Comparison of ENCODE assay signal across 9 cellular contexts in genomic region chr5:98933446-98934072, GRCh38. TPM values are rescaled to one million over a fixed set of nuclear protein-coding genes. Genes with fewer than 3 reads are reported as not detected.
A peak's percentile ranks its signal among the peaks of the same experiment; 100 is the strongest.
DNase-seq lines count a peak whose midpoint lies in the region; ATAC-seq and TF ChIP-seq lines count a peak whose summit lies in the region.
"Had no signal": no experiment of that assay in that cellular context is flagged by ENCODE, and none has a peak within 500 bp of the region (broad histone marks: within the 10 kb centered on the region; RNA-seq: fewer than 3 reads in every experiment).

No MANE protein-coding gene starts in this region.

- H3K27me3 ChIP-seq in right cardiac atrium (ENCODE audit: control insufficient read depth, insufficient read depth) (no peaks in the 10 kb centered on the region), testis (no peaks in the 10 kb centered on the region), smooth muscle cell (ENCODE audit: low read depth) (no peaks in the 10 kb centered on the region)
- H3K27me3 ChIP-seq: body of pancreas had no signal

- ATAC-seq in GM21526 (IDR thresholded peaks at IDR 0.05; ENCODE audit: low FRiP score, unreplicated experiment) (peak; percentile 30), right cardiac atrium (no peak)
- ATAC-seq: body of pancreas had no signal

- peaks cover 85% of the 10 kb centered on the region for H4K20me1 ChIP-seq in smooth muscle cell (ENCODE audit: low read depth)

- H3K27ac ChIP-seq in right cardiac atrium (ENCODE audit: low read length): peak overlapping the region; percentile 48
- no peak overlapping the region for H3K27ac ChIP-seq in testis
- H3K27ac ChIP-seq in smooth muscle cell (ENCODE audit: low read depth): no peak overlapping the region

- H3K4me3 ChIP-seq in right cardiac atrium (ENCODE audit: low read length): no peak overlapping the region
- H3K4me3 ChIP-seq in testis: no peak overlapping the region
- no peak overlapping the region for H3K4me3 ChIP-seq in smooth muscle cell
- H3K4me3 ChIP-seq: body of pancreas had no signal

- H3K9me3 ChIP-seq in right cardiac atrium (ENCODE audit: control insufficient read depth, low read length) (no peaks in the 10 kb centered on the region), testis (no peaks in the 10 kb centered on the region), smooth muscle cell (replicated peaks; ENCODE audit: low read depth) (no peaks in the 10 kb centered on the region)
- H3K9me3 ChIP-seq: body of pancreas had no signal

- no peaks in the 10 kb centered on the region for H3K36me3 ChIP-seq in testis (ENCODE audit: low read depth, missing control alignments)
- H3K36me3 ChIP-seq in smooth muscle cell (ENCODE audit: low read depth): no peaks in the 10 kb centered on the region

- DNase-seq in GM13976 (ENCODE audit: low spot score) (peak; percentile 40), NAMALWA (ENCODE audit: low spot score) (peak; percentile 58), right cardiac atrium (no peak), NCI-H146 (lab: John Stamatoyannopoulos, UW) (no peak), testis (no peak), HK-2 (ENCODE audit: unreplicated experiment) (no peak), smooth muscle cell (lab: John Stamatoyannopoulos, UW; ENCODE audit: unreplicated experiment) (no peak)

- in situ Hi-C loops in GM13976 (cut with MboI; ENCODE audit: low sequenced_read_pairs, unreplicated experiment): no loop called here

- intact Hi-C loops in right cardiac atrium (cut with DNase I) (no loop called here), testis (cut with DNase I; ENCODE audit: low total_unique reads) (no loop called here)

- TF ChIP-seq POLR2A in testis (IDR thresholded peaks at IDR 0.05): no peak

- WGBS in right cardiac atrium: 72% methylated on average over 5 of the region's 5 CpGs
- WGBS in testis, 2 donors: 75 to 76% methylated on average over 5 of the region's 5 CpGs
- 98% methylated on average over 5 of the region's 5 CpGs for WGBS in smooth muscle cell (ENCODE audit: low lambda C conversion rate)

- H2AFZ ChIP-seq in smooth muscle cell (ENCODE audit: low read depth): no peak overlapping the region

- H3K9ac ChIP-seq in smooth muscle cell (ENCODE audit: low read depth): no peak overlapping the region

- H3K4me1 ChIP-seq in right cardiac atrium (ENCODE audit: control insufficient read depth, insufficient read depth, low read length) (peaks cover 2% of the 10 kb centered on the region), testis (no peaks in the 10 kb centered on the region), smooth muscle cell (ENCODE audit: low read depth) (peaks cover 24% of the 10 kb centered on the region)

- H3K4me2 ChIP-seq in smooth muscle cell: no peak overlapping the region

- TF ChIP-seq CTCF in GM13976 (IDR thresholded peaks at IDR 0.05; ENCODE audit: borderline replicate concordance, control extremely low read depth, extremely low read depth, insufficient read depth, missing control alignments) (no peak), testis (IDR thresholded peaks at IDR 0.05) (no peak), smooth muscle cell (IDR thresholded peaks at IDR 0.05; ENCODE audit: borderline replicate concordance, insufficient read depth, poor library complexity, severe bottlenecking) (no peak)

- H3F3A ChIP-seq in smooth muscle cell (ENCODE audit: low read depth): no peaks in the 10 kb centered on the region

- H3K79me2 ChIP-seq in smooth muscle cell (ENCODE audit: low read depth): peaks cover 20% of the 10 kb centered on the region

RNA-seq across cellular contexts. Expression of gene CHD1, which starts 4.8 kb away (rescaled TPM):
- total RNA-seq in right cardiac atrium (10 to 100 TPM; 12.4 to 23.2 (median 14.6) TPM), testis (100 to 1,000 TPM; 104 to 117 TPM), smooth muscle cell (51.5 and 66.3 TPM in 2 replicates)
- polyA plus RNA-seq in right cardiac atrium (9.2 TPM), testis (ENCODE audit: insufficient read depth, low read depth, low replicate concordance) (23.7 TPM), smooth muscle cell (12.0 and 14.0 TPM in 2 replicates)

Comparison
In these comparisons a context has a peak if more than half of its experiments do, and no peak if none do; other contexts are left out.
1. DNase-seq: peak in GM13976 (single experiment) and NAMALWA (single experiment); none in right cardiac atrium (0 of 3), NCI-H146 (single experiment), testis (single experiment), HK-2 (single experiment) and smooth muscle cell (single experiment).